7 cellular contexts compared by ENCODE assay signal in the genomic region with DNA sequence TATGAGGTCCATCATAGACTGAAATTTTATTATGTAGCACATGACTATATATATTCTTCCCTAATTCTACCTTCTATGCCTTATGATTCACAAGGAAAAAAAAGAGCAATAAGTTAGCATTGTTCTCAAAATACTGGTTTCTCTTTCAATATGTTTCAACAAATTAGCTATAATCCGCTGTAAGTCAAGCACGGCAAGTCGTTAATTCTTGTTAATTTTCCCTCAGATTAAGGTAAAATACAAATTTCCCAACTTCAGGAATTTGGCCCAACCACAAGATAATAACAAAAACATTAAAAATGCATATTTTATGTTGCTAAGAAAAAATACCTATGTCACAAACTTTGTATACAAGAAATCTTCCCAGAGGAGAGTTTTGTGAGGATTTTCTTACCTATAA.
"Had no signal": no experiment of that assay in that cellular context is flagged by ENCODE, and none has a peak within 500 bp of the region (broad histone marks: within the 10 kb centered on the region; RNA-seq: fewer than 3 reads in every experiment).

No MANE protein-coding gene starts in this region.

- FAIRE-seq: G401.6, GM12891, GM12892, GM18507, GM19239 had no signal

- DNase-seq: GDM1, GF-D8 had no signal
